In the genomic region with DNA sequence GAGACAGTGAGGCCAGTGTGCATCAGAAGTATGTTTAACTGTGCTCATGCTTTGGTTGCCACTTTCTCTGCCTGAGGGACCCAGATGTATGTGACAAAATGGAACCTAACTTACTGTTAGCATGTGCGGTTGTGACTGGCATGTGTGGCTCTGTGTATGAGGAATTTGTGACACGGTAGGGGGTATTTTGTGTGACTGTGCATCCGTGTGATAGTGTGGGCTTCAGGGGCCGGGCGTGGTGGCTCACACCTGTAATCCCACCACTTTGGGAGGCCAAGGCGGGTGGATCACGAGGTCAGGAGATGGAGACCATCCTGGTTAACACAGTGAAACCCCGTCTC, we compare ENCODE assay signal across 11 cellular contexts. TPM values are rescaled to one million over a fixed set of nuclear protein-coding genes. Genes with fewer than 3 reads are reported as not detected.
DNase-seq lines count a peak whose midpoint lies in the region; ATAC-seq and TF ChIP-seq lines count a peak whose summit lies in the region.
"Not testable (repeated sequence)": the region's sequence is repeated elsewhere in the genome, so short reads cannot be mapped to it uniquely, and the experiment has no call there.
"Had no signal": no experiment of that assay in that cellular context is flagged by ENCODE, and none has a peak within 500 bp of the region (broad histone marks: within the 10 kb centered on the region; RNA-seq: fewer than 3 reads in every experiment).

No MANE protein-coding gene starts in this region.

- not testable (repeated sequence) for H3K36me3 ChIP-seq in NT2/D1 (ENCODE audit: insufficient read depth, insufficient read length, low read length); cardiac muscle cell; mucosa of rectum (ENCODE audit: control insufficient read depth in 2 of 2, insufficient read depth in 2 of 2, low read length in 2 of 2); gastrocnemius medialis

- H3K4me1 Mint-ChIP-seq in activated T-cell treated with anti-CD3 and anti-CD28 coated beads, Interleukin-2, amount 50 U/mL, for 4 hours (ENCODE audit: low read depth): peaks cover 23% of the 10 kb centered on the region
- H3K4me1 Mint-ChIP-seq in central memory CD8-positive, alpha-beta T cell: peaks cover 12% of the 10 kb centered on the region

- H3K9me3 ChIP-seq in NT2/D1 (ENCODE audit: insufficient read depth, low read length); cardiac muscle cell (ENCODE audit: low read depth); mucosa of rectum (ENCODE audit: control insufficient read depth in 2 of 2, low read length in 2 of 2); gastrocnemius medialis: not testable (repeated sequence)

- not testable (repeated sequence) for TF ChIP-seq CTCF in cardiac muscle cell (IDR thresholded peaks at IDR 0.05; ENCODE audit: low read depth, low read length); gastrocnemius medialis (IDR thresholded peaks at IDR 0.05 in 4 of 5, conservative IDR thresholded peaks at IDR 0.05 in 1 of 5)

- intact Hi-C loops in gastrocnemius medialis (cut with DNase I; ENCODE audit: low total_unique reads): not testable (repeated sequence)

- peak overlapping the region; percentile 7; the same call in 1 of the 2 replicates for H3K4me3 ChIP-seq in GM08714 (ENCODE audit: low read length)
- H3K4me3 ChIP-seq in NT2/D1 (ENCODE audit: insufficient read length, low read depth): peak overlapping the region; percentile 36
- H3K4me3 ChIP-seq in cardiac muscle cell: peak overlapping the region; percentile 26
- H3K4me3 ChIP-seq in mucosa of rectum (ENCODE audit: low read length in 2 of 2): peak overlapping the region; percentile 53 to 60
- peak overlapping the region in 3 of 4 donors; percentile 44 to 53 (median 46) for H3K4me3 ChIP-seq in gastrocnemius medialis

- peak overlapping the region; percentile 77 for H3K4me3 Mint-ChIP-seq in activated T-cell treated with anti-CD3 and anti-CD28 coated beads, Interleukin-2, amount 50 U/mL, for 4 hours
- peak overlapping the region; percentile 58 for H3K4me3 Mint-ChIP-seq in central memory CD8-positive, alpha-beta T cell

- peak overlapping the region; percentile 42 for H3K9ac ChIP-seq in NT2/D1 (ENCODE audit: insufficient read length, low read depth)
- H3K9ac ChIP-seq in mucosa of rectum (ENCODE audit: low read depth in 1 of 2, low read length in 2 of 2): not testable (repeated sequence)

- not testable (repeated sequence) for H3K27ac Mint-ChIP-seq in central memory CD8-positive, alpha-beta T cell (ENCODE audit: low read depth)

- DNase-seq in NT2/D1 (ENCODE audit: low read depth, low spot score); activated T-cell treated with anti-CD3 and anti-CD28 coated beads, Interleukin-2, amount 50 U/mL, for 4 hours; central memory CD8-positive, alpha-beta T cell (ENCODE audit: low spot score in 2 of 2); cardiac muscle cell (ENCODE audit: low read depth in 1 of 2, low spot score in 1 of 2); gastrocnemius medialis: not testable (repeated sequence)

- H3K27ac ChIP-seq in cardiac muscle cell; mucosa of rectum (ENCODE audit: low read depth in 2 of 2, low read length in 2 of 2); gastrocnemius medialis: not testable (repeated sequence)

- not testable (repeated sequence) for ATAC-seq in activated T-cell treated with anti-CD3 and anti-CD28 coated beads, Interleukin-2, amount 50 U/mL, for 4 hours; central memory CD8-positive, alpha-beta T cell (replicated peaks; ENCODE audit: extremely low read depth, poor library complexity, severe bottlenecking); gastrocnemius medialis

- peaks cover 32% of the 10 kb centered on the region for H3K27me3 Mint-ChIP-seq in activated T-cell treated with anti-CD3 and anti-CD28 coated beads, Interleukin-2, amount 50 U/mL, for 4 hours (ENCODE audit: low read depth)
- peaks cover 50% of the 10 kb centered on the region for H3K27me3 Mint-ChIP-seq in central memory CD8-positive, alpha-beta T cell

- not testable (repeated sequence) for TF ChIP-seq POLR2A in gastrocnemius medialis (IDR thresholded peaks at IDR 0.05)

- in situ Hi-C loops in gastrocnemius medialis (cut with MboI; ENCODE audit: low sequenced_read_pairs in 4 of 4): not testable (repeated sequence)

- not testable (repeated sequence) for H3K4me1 ChIP-seq in NT2/D1 (ENCODE audit: insufficient read depth, insufficient read length); cardiac muscle cell (ENCODE audit: low read depth)
- peaks cover 14 to 17% of the 10 kb centered on the region in 2 donors for H3K4me1 ChIP-seq in mucosa of rectum (ENCODE audit: control insufficient read depth in 2 of 2, insufficient read depth in 2 of 2, low read length in 2 of 2)
- H3K4me1 ChIP-seq in gastrocnemius medialis: peaks cover 12 to 17% of the 10 kb centered on the region in 2 donors

- H3K27me3 ChIP-seq in NT2/D1 (ENCODE audit: insufficient read depth, insufficient read length) (peaks cover 71% of the 10 kb centered on the region), cardiac muscle cell (peaks cover 82% of the 10 kb centered on the region), mucosa of rectum (ENCODE audit: control insufficient read depth in 2 of 2, insufficient read depth in 2 of 2, low read length in 2 of 2) (peaks cover 21% of the 10 kb centered on the region in 2 donors)
- H3K27me3 ChIP-seq in gastrocnemius medialis: not testable (repeated sequence)

- not testable (repeated sequence) for H3K36me3 Mint-ChIP-seq in activated T-cell treated with anti-CD3 and anti-CD28 coated beads, Interleukin-2, amount 50 U/mL, for 4 hours (ENCODE audit: insufficient read depth); central memory CD8-positive, alpha-beta T cell (ENCODE audit: insufficient read depth)

- H3K9me3 Mint-ChIP-seq in activated T-cell treated with anti-CD3 and anti-CD28 coated beads, Interleukin-2, amount 50 U/mL, for 4 hours; central memory CD8-positive, alpha-beta T cell: not testable (repeated sequence)

RNA-seq across cellular contexts. Expression of gene CGREF1, which starts 0.4 kb away (rescaled TPM):
- total RNA-seq in activated T-cell treated with anti-CD3 and anti-CD28 coated beads, Interleukin-2, amount 50 U/mL, for 4 hours: 1 to 10 TPM; 2.6 to 7.3 (median 2.7) TPM
- total RNA-seq in cardiac muscle cell (0.48 and 1.8 TPM in 2 replicates), gastrocnemius medialis (1 to 10 TPM; 1.2 to 7.1 (median 4.3) TPM)
- 0.55 and 0.99 TPM in 2 replicates for polyA plus RNA-seq in cardiac muscle cell

RNA-seq across cellular contexts. Expression of gene ABHD1, which starts 4.3 kb away (rescaled TPM):
- total RNA-seq in activated T-cell treated with anti-CD3 and anti-CD28 coated beads, Interleukin-2, amount 50 U/mL, for 4 hours: not detected
- total RNA-seq in cardiac muscle cell (0.27 and 0.56 TPM in 2 replicates), gastrocnemius medialis (1 to 10 TPM in 3 of 4 donors, under 1 TPM in 1; 0.61 to 2.3 (median 1.2) TPM)
- 2.0 and 3.2 TPM in 2 replicates for polyA plus RNA-seq in cardiac muscle cell
- total RNA-seq: temporal lobe had no signal

RNA-seq across cellular contexts. Expression of gene PREB, which starts 15.1 kb away (rescaled TPM):
- total RNA-seq in activated T-cell treated with anti-CD3 and anti-CD28 coated beads, Interleukin-2, amount 50 U/mL, for 4 hours: 100 to 1,000 TPM in 2 of 3 donors, 10 to 100 TPM in 1; 98.0 to 119 (median 106) TPM
- total RNA-seq in cardiac muscle cell (109 and 112 TPM in 2 replicates), gastrocnemius medialis (100 to 1,000 TPM; 117 to 197 (median 154) TPM)
- polyA plus RNA-seq in cardiac muscle cell: 91.0 and 130 TPM in 2 replicates

RNA-seq across cellular contexts. Expression of gene PRR30, which starts 19.9 kb away (rescaled TPM):
- total RNA-seq in activated T-cell treated with anti-CD3 and anti-CD28 coated beads, Interleukin-2, amount 50 U/mL, for 4 hours: not detected
- total RNA-seq in cardiac muscle cell: not detected in 2 replicates
- polyA plus RNA-seq in cardiac muscle cell: not detected in 2 replicates
- total RNA-seq in gastrocnemius medialis: not detected
- total RNA-seq: activated CD8-positive, alpha-beta memory T cell treated with anti-CD3 and anti-CD28 coated beads for 36 hours; right cardiac atrium; Right ventricle myocardium inferior; temporal lobe had no signal
- polyA plus RNA-seq: right cardiac atrium had no signal

RNA-seq across cellular contexts. Expression of gene TCF23, which starts 29.5 kb away (rescaled TPM):
- not detected for total RNA-seq in activated T-cell treated with anti-CD3 and anti-CD28 coated beads, Interleukin-2, amount 50 U/mL, for 4 hours
- total RNA-seq in cardiac muscle cell (not detected in 2 replicates), gastrocnemius medialis (under 1 TPM in 1 of 4 donors, not detected in 3; 0.20 TPM)
- polyA plus RNA-seq in cardiac muscle cell: not detected in 2 replicates
- total RNA-seq: activated CD8-positive, alpha-beta memory T cell treated with anti-CD3 and anti-CD28 coated beads for 36 hours; temporal lobe had no signal
